Comparison of ENCODE assay signal across 1 cellular context in genomic region chr17:10447035-10447931, GRCh38.
A peak's percentile ranks its signal among the peaks of the same experiment; 100 is the strongest.
TF ChIP-seq lines count a peak whose summit lies in the region.

No MANE protein-coding gene starts in this region.

TF ChIP-seq in HepG2, 621 proteins besides CTCF, POLR2A, EP300 and RAD21 (continued from another document and continues in another):
- TF ChIP-seq ZBTB25 (CRISPR knock-in tag; IDR thresholded peaks at IDR 0.05) (0 out of 2 replicates have a peak, but pooled peaks have one; percentile 15), NFIB (CRISPR knock-in tag; IDR thresholded peaks at IDR 0.05; ENCODE audit: borderline replicate concordance) (no peak), ZNF776 (CRISPR knock-in tag; IDR thresholded peaks at IDR 0.05) (no peak), TP53 (CRISPR knock-in tag; conservative IDR thresholded peaks at IDR 0.05) (no peak), FOXO1 (CRISPR knock-in tag; IDR thresholded peaks at IDR 0.05) (peak; percentile 51; the same call in 1 of the 2 replicates), MED8 (CRISPR knock-in tag; IDR thresholded peaks at IDR 0.05; ENCODE audit: insufficient replicate concordance) (no peak), ZSCAN21 (CRISPR knock-in tag; IDR thresholded peaks at IDR 0.05; ENCODE audit: borderline replicate concordance) (no peak), ZNF839 (CRISPR knock-in tag; IDR thresholded peaks at IDR 0.05; ENCODE audit: borderline replicate concordance) (no peak), CEBPB (IDR thresholded peaks at IDR 0.05; ENCODE audit: borderline replicate concordance, low read depth, low read length) (peak; percentile 69; the same call in 1 of the 2 replicates), DMAP1 (CRISPR knock-in tag; IDR thresholded peaks at IDR 0.05) (no peak), ZNF44 (CRISPR knock-in tag; IDR thresholded peaks at IDR 0.05) (no peak), ZNF407 (CRISPR knock-in tag; IDR thresholded peaks at IDR 0.05; ENCODE audit: not compliant biosample characterization) (no peak), ZNF678 (CRISPR knock-in tag; IDR thresholded peaks at IDR 0.05) (no peak), ZNF256 (CRISPR knock-in tag; conservative IDR thresholded peaks at IDR 0.05) (no peak), AGO1 (IDR thresholded peaks at IDR 0.05; ENCODE audit: low read depth, low read length, poor library complexity, severe bottlenecking) (no peak), ELF4 (CRISPR knock-in tag; IDR thresholded peaks at IDR 0.05; ENCODE audit: borderline replicate concordance) (no peak), ZNF713 (CRISPR knock-in tag; IDR thresholded peaks at IDR 0.05) (no peak), GTF3A (CRISPR knock-in tag; conservative IDR thresholded peaks at IDR 0.05) (no peak), PHF20 (CRISPR knock-in tag; IDR thresholded peaks at IDR 0.05) (no peak), ZNF333 (CRISPR knock-in tag; IDR thresholded peaks at IDR 0.05; ENCODE audit: borderline replicate concordance) (no peak), SNAI1 (CRISPR knock-in tag; IDR thresholded peaks at IDR 0.05; ENCODE audit: borderline replicate concordance) (no peak), CEBPG (CRISPR knock-in tag; IDR thresholded peaks at IDR 0.05) (peak; percentile 84), ZNF788 (CRISPR knock-in tag; IDR thresholded peaks at IDR 0.05; ENCODE audit: borderline replicate concordance) (no peak), ZSCAN12 (CRISPR knock-in tag; IDR thresholded peaks at IDR 0.05) (no peak), THAP9 (CRISPR knock-in tag; IDR thresholded peaks at IDR 0.05; ENCODE audit: borderline replicate concordance) (no peak), CCDC6 (CRISPR knock-in tag; IDR thresholded peaks at IDR 0.05) (no peak), JDP2 (CRISPR knock-in tag; IDR thresholded peaks at IDR 0.05; ENCODE audit: borderline replicate concordance) (no peak), MIER2 (CRISPR knock-in tag; IDR thresholded peaks at IDR 0.05) (no peak), MTA1 (CRISPR knock-in tag; IDR thresholded peaks at IDR 0.05; ENCODE audit: borderline replicate concordance) (no peak), ZNF160 (CRISPR knock-in tag; IDR thresholded peaks at IDR 0.05) (no peak), ZNF18 (CRISPR knock-in tag; IDR thresholded peaks at IDR 0.05; ENCODE audit: insufficient replicate concordance) (no peak), ZFP62 (CRISPR knock-in tag; IDR thresholded peaks at IDR 0.05) (no peak), ARNT2 (CRISPR knock-in tag; IDR thresholded peaks at IDR 0.05; ENCODE audit: low read depth) (peak; percentile 35; the same call in 1 of the 2 replicates), SNRNP70 (IDR thresholded peaks at IDR 0.05; ENCODE audit: low read depth, low read length) (no peak), ZMYM4 (CRISPR knock-in tag; IDR thresholded peaks at IDR 0.05) (peak; percentile 60), ZNF784 (CRISPR knock-in tag; IDR thresholded peaks at IDR 0.05; ENCODE audit: borderline replicate concordance) (no peak), ZNF883 (CRISPR knock-in tag; IDR thresholded peaks at IDR 0.05; ENCODE audit: not compliant biosample characterization) (no peak), MAF1 (CRISPR knock-in tag; IDR thresholded peaks at IDR 0.05; ENCODE audit: borderline replicate concordance) (no peak), ZNF75D (CRISPR knock-in tag; IDR thresholded peaks at IDR 0.05; ENCODE audit: borderline replicate concordance) (no peak), TEAD2 (CRISPR knock-in tag; IDR thresholded peaks at IDR 0.05) (no peak), PLRG1 (conservative IDR thresholded peaks at IDR 0.05) (no peak), TBX2 (CRISPR knock-in tag; IDR thresholded peaks at IDR 0.05; ENCODE audit: borderline replicate concordance) (peak; percentile 78)
- TF ChIP-seq, protein P1, sequence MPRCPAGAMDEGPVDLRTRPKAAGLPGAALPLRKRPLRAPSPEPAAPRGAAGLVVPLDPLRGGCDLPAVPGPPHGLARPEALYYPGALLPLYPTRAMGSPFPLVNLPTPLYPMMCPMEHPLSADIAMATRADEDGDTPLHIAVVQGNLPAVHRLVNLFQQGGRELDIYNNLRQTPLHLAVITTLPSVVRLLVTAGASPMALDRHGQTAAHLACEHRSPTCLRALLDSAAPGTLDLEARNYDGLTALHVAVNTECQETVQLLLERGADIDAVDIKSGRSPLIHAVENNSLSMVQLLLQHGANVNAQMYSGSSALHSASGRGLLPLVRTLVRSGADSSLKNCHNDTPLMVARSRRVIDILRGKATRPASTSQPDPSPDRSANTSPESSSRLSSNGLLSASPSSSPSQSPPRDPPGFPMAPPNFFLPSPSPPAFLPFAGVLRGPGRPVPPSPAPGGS (CRISPR knock-in tag; IDR thresholded peaks at IDR 0.05): no peak
- TF ChIP-seq, protein P2, sequence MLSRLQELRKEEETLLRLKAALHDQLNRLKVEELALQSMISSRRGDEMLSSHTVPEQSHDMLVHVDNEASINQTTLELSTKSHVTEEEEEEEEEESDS (CRISPR knock-in tag; IDR thresholded peaks at IDR 0.05; ENCODE audit: borderline replicate concordance): no peak; the same call in 1 of the 2 replicates
- TF ChIP-seq, protein P3, sequence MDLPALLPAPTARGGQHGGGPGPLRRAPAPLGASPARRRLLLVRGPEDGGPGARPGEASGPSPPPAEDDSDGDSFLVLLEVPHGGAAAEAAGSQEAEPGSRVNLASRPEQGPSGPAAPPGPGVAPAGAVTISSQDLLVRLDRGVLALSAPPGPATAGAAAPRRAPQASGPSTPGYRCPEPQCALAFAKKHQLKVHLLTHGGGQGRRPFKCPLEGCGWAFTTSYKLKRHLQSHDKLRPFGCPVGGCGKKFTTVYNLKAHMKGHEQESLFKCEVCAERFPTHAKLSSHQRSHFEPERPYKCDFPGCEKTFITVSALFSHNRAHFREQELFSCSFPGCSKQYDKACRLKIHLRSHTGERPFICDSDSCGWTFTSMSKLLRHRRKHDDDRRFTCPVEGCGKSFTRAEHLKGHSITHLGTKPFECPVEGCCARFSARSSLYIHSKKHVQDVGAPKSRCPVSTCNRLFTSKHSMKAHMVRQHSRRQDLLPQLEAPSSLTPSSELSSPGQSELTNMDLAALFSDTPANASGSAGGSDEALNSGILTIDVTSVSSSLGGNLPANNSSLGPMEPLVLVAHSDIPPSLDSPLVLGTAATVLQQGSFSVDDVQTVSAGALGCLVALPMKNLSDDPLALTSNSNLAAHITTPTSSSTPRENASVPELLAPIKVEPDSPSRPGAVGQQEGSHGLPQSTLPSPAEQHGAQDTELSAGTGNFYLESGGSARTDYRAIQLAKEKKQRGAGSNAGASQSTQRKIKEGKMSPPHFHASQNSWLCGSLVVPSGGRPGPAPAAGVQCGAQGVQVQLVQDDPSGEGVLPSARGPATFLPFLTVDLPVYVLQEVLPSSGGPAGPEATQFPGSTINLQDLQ (CRISPR knock-in tag; IDR thresholded peaks at IDR 0.05): no peak
- TF ChIP-seq, protein P4, sequence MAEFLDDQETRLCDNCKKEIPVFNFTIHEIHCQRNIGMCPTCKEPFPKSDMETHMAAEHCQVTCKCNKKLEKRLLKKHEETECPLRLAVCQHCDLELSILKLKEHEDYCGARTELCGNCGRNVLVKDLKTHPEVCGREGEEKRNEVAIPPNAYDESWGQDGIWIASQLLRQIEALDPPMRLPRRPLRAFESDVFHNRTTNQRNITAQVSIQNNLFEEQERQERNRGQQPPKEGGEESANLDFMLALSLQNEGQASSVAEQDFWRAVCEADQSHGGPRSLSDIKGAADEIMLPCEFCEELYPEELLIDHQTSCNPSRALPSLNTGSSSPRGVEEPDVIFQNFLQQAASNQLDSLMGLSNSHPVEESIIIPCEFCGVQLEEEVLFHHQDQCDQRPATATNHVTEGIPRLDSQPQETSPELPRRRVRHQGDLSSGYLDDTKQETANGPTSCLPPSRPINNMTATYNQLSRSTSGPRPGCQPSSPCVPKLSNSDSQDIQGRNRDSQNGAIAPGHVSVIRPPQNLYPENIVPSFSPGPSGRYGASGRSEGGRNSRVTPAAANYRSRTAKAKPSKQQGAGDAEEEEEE (CRISPR knock-in tag; IDR thresholded peaks at IDR 0.05; ENCODE audit: borderline replicate concordance): no peak
